ENCODE assay signal across 25 cellular contexts in genomic region chrX:107752037-107752436, GRCh38. TPM values are rescaled to one million over a fixed set of nuclear protein-coding genes. Genes with fewer than 3 reads are reported as not detected.
"Had no signal": no experiment of that assay in that cellular context is flagged by ENCODE, and none has a peak within 500 bp of the region (broad histone marks: within the 10 kb centered on the region; RNA-seq: fewer than 3 reads in every experiment).

No MANE protein-coding gene starts in this region.

- H3K27ac Mint-ChIP-seq: activated naive CD8-positive, alpha-beta T cell treated with anti-CD3 and anti-CD28 coated beads for 36 hours; dendritic cell treated with granulocyte-macrophage colony-stimulating factor and Interleukin-4, amounts not matched to agents 40 ng/mL and 50 ng/mL, for 4 days; progenitor cell of endocrine pancreas had no signal

- H3K9me3 ChIP-seq: body of pancreas, esophagus squamous epithelium, right atrium auricular region, thyroid gland had no signal

- DNase-seq: activated CD4-positive, alpha-beta T cell treated with anti-CD3 and anti-CD28 coated beads for 1 hour; activated CD4-positive, alpha-beta T cell treated with anti-CD3 and anti-CD28 coated beads, Interleukin-2, amount 50 U/mL, for 4 hours; activated gamma-delta T cell treated with Interleukin-2 at 50 U/mL for 16 hours; activated naive CD8-positive, alpha-beta T cell treated with anti-CD3 and anti-CD28 coated beads for 36 hours; amniotic stem cell; body of pancreas; central memory CD4-positive, alpha-beta T cell; effector memory CD4-positive, alpha-beta T cell; esophagus squamous epithelium; hippocampal formation; midbrain; small intestine; stimulated activated CD4-positive, alpha-beta T cell treated with anti-CD3 and anti-CD28 coated beads, Interleukin-15, amount 100 ng/mL, for 24 hours; stimulated activated CD4-positive, alpha-beta T cell treated with anti-CD3 and anti-CD28 coated beads, Interleukin-2, amount 100 ng/mL, for 48 hours; thyroid gland; WERI-Rb-1 had no signal

- H3K4me3 ChIP-seq: body of pancreas, esophagus squamous epithelium, right atrium auricular region, thyroid gland had no signal

- H3K27ac ChIP-seq: thyroid gland, WERI-Rb-1 had no signal

- H3K36me3 Mint-ChIP-seq: activated naive CD8-positive, alpha-beta T cell treated with anti-CD3 and anti-CD28 coated beads for 36 hours had no signal

- ATAC-seq: body of pancreas had no signal

- H3K36me3 ChIP-seq: esophagus squamous epithelium, right atrium auricular region, thyroid gland, WERI-Rb-1 had no signal

- H3K9me3 Mint-ChIP-seq: activated naive CD8-positive, alpha-beta T cell treated with anti-CD3 and anti-CD28 coated beads for 36 hours; dendritic cell treated with granulocyte-macrophage colony-stimulating factor and Interleukin-4, amounts not matched to agents 40 ng/mL and 50 ng/mL, for 4 days had no signal

- H3K27me3 ChIP-seq: body of pancreas, esophagus squamous epithelium, right atrium auricular region, thyroid gland had no signal

- H3K4me3 Mint-ChIP-seq: activated naive CD8-positive, alpha-beta T cell treated with anti-CD3 and anti-CD28 coated beads for 36 hours; dendritic cell treated with granulocyte-macrophage colony-stimulating factor and Interleukin-4, amounts not matched to agents 40 ng/mL and 50 ng/mL, for 4 days; neural crest cell had no signal

- H3K27me3 Mint-ChIP-seq: activated naive CD8-positive, alpha-beta T cell treated with anti-CD3 and anti-CD28 coated beads for 36 hours had no signal

RNA-seq across cellular contexts. Expression of gene NCBP2L, which starts 25.5 kb away (rescaled TPM):
- total RNA-seq: activated naive CD8-positive, alpha-beta T cell treated with anti-CD3 and anti-CD28 coated beads for 36 hours; body of pancreas; endothelial cell of umbilical vein; esophagus squamous epithelium; glomerular endothelial cell; lung microvascular endothelial cell; neural crest cell; progenitor cell of endocrine pancreas; right atrium auricular region; T-helper 2 cell treated with Interferon-gamma antibody and Interleukin-4, amounts not matched to agents 100 ng/mL and 5 ng/mL, for 36 hours; thyroid gland; ureter had no signal
- polyA plus RNA-seq: endothelial cell of umbilical vein had no signal
